Comparison of ENCODE assay signal across 1 cellular context in the genomic region with DNA sequence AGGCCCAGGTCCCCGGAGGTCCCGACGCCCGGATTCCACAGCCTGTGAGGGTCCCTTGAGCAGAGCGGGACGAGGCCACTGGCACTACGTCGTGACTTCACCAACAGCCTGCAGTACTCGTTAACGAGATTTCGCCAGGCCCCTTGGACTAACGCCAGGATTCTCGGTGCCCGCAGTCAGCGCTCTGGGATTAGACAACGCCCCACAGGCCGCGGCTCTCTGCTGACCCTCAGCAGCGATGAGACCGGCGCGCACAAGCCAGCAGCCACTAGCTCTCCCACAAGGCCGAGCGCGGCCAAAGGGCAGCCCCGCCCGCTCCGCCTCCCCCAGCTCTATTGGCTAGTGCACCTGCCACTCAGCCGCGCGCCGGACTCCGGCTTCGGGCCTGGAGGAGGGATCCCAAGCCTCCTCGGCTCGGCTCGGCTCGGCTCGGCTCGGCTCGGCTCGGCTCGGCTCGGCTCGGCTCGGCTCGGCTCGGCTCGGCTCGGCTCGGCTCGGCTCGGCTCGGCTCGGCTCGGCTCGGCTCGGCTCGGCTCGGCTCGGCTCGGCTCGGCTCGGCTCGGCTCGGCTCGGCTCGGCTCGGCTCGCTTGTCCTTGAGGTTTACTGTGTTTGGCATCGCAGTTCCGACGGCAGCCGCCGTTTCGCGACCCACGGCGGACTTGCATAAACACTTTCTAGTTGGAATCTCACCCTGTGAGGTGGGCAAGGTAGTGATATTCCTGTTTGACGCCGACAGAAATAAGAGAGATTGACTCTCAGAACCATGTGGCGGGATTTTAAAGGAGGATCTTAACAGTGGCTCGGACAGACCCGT.
TF ChIP-seq lines count a peak whose summit lies in the region.

No MANE protein-coding gene starts in this region.

TF ChIP-seq in HepG2, 621 proteins besides CTCF, POLR2A, EP300 and RAD21 (continued from another document and continues in another):
- TF ChIP-seq MAFF (IDR thresholded peaks at IDR 0.05; ENCODE audit: low read depth, low read length), result no peak
- TF ChIP-seq SRF (IDR thresholded peaks at IDR 0.05; ENCODE audit: low read depth, low read length), result no peak
- no peak for TF ChIP-seq SSRP1 (CRISPR knock-in tag; IDR thresholded peaks at IDR 0.05)
- TF ChIP-seq, protein P1, sequence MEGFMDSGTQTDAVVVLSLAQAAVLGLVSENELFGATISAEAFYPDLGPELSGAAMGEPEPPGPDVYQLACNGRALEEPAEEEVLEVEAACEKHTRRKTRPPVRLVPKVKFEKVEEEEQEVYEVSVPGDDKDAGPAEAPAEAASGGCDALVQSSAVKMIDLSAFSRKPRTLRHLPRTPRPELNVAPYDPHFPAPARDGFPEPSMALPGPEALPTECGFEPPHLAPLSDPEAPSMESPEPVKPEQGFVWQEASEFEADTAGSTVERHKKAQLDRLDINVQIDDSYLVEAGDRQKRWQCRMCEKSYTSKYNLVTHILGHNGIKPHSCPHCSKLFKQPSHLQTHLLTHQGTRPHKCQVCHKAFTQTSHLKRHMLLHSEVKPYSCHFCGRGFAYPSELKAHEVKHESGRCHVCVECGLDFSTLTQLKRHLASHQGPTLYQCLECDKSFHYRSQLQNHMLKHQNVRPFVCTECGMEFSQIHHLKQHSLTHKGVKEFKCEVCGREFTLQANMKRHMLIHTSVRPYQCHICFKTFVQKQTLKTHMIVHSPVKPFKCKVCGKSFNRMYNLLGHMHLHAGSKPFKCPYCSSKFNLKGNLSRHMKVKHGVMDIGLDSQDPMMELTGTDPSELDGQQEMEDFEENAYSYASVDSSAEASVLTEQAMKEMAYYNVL (CRISPR knock-in tag; IDR thresholded peaks at IDR 0.05; ENCODE audit: borderline replicate concordance), result 0 out of 2 replicates have a peak, but pooled peaks have one; percentile 60
- TF ChIP-seq, protein P2, sequence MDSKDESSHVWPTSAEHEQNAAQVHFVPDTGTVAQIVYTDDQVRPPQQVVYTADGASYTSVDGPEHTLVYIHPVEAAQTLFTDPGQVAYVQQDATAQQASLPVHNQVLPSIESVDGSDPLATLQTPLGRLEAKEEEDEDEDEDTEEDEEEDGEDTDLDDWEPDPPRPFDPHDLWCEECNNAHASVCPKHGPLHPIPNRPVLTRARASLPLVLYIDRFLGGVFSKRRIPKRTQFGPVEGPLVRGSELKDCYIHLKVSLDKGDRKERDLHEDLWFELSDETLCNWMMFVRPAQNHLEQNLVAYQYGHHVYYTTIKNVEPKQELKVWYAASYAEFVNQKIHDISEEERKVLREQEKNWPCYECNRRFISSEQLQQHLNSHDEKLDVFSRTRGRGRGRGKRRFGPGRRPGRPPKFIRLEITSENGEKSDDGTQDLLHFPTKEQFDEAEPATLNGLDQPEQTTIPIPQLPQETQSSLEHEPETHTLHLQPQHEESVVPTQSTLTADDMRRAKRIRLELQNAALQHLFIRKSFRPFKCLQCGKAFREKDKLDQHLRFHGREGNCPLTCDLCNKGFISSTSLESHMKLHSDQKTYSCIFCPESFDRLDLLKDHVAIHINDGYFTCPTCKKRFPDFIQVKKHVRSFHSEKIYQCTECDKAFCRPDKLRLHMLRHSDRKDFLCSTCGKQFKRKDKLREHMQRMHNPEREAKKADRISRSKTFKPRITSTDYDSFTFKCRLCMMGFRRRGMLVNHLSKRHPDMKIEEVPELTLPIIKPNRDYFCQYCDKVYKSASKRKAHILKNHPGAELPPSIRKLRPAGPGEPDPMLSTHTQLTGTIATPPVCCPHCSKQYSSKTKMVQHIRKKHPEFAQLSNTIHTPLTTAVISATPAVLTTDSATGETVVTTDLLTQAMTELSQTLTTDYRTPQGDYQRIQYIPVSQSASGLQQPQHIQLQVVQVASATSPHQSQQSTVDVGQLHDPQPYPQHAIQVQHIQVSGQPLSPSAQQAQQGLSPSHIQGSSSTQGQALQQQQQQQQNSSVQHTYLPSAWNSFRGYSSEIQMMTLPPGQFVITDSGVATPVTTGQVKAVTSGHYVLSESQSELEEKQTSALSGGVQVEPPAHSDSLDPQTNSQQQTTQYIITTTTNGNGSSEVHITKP (CRISPR knock-in tag; IDR thresholded peaks at IDR 0.05; ENCODE audit: low read depth), result no peak
- no peak for TF ChIP-seq SMC3 (IDR thresholded peaks at IDR 0.05; ENCODE audit: low read length)
- TF ChIP-seq, protein P3, sequence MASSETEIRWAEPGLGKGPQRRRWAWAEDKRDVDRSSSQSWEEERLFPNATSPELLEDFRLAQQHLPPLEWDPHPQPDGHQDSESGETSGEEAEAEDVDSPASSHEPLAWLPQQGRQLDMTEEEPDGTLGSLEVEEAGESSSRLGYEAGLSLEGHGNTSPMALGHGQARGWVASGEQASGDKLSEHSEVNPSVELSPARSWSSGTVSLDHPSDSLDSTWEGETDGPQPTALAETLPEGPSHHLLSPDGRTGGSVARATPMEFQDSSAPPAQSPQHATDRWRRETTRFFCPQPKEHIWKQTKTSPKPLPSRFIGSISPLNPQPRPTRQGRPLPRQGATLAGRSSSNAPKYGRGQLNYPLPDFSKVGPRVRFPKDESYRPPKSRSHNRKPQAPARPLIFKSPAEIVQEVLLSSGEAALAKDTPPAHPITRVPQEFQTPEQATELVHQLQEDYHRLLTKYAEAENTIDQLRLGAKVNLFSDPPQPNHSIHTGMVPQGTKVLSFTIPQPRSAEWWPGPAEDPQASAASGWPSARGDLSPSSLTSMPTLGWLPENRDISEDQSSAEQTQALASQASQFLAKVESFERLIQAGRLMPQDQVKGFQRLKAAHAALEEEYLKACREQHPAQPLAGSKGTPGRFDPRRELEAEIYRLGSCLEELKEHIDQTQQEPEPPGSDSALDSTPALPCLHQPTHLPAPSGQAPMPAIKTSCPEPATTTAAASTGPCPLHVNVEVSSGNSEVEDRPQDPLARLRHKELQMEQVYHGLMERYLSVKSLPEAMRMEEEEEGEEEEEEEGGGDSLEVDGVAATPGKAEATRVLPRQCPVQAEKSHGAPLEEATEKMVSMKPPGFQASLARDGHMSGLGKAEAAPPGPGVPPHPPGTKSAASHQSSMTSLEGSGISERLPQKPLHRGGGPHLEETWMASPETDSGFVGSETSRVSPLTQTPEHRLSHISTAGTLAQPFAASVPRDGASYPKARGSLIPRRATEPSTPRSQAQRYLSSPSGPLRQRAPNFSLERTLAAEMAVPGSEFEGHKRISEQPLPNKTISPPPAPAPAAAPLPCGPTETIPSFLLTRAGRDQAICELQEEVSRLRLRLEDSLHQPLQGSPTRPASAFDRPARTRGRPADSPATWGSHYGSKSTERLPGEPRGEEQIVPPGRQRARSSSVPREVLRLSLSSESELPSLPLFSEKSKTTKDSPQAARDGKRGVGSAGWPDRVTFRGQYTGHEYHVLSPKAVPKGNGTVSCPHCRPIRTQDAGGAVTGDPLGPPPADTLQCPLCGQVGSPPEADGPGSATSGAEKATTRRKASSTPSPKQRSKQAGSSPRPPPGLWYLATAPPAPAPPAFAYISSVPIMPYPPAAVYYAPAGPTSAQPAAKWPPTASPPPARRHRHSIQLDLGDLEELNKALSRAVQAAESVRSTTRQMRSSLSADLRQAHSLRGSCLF (CRISPR knock-in tag; IDR thresholded peaks at IDR 0.05; ENCODE audit: borderline replicate concordance), result no peak
- peak; percentile 91 for TF ChIP-seq ZNF143 (CRISPR knock-in tag; IDR thresholded peaks at IDR 0.05)
- TF ChIP-seq, protein P4, sequence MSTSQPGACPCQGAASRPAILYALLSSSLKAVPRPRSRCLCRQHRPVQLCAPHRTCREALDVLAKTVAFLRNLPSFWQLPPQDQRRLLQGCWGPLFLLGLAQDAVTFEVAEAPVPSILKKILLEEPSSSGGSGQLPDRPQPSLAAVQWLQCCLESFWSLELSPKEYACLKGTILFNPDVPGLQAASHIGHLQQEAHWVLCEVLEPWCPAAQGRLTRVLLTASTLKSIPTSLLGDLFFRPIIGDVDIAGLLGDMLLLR (CRISPR knock-in tag; IDR thresholded peaks at IDR 0.05), result 0 out of 2 replicates have a peak, but pooled peaks have one; percentile 18
- TF ChIP-seq FIP1L1 (IDR thresholded peaks at IDR 0.05; ENCODE audit: borderline replicate concordance, insufficient read depth, low read depth, low read length), result no peak
- no peak for TF ChIP-seq ZNF615 (CRISPR knock-in tag; IDR thresholded peaks at IDR 0.05; ENCODE audit: borderline replicate concordance)
- peak; percentile 99 for TF ChIP-seq SP5 (CRISPR knock-in tag; IDR thresholded peaks at IDR 0.05; ENCODE audit: borderline replicate concordance, low read depth)
- peak; percentile 83 for TF ChIP-seq NRL (CRISPR knock-in tag; IDR thresholded peaks at IDR 0.05; ENCODE audit: borderline replicate concordance)
- peak; percentile 75; the same call in 1 of the 2 replicates for TF ChIP-seq IRX3 (CRISPR knock-in tag; IDR thresholded peaks at IDR 0.05; ENCODE audit: borderline replicate concordance, low read depth)
- no peak for TF ChIP-seq NR1H2 (CRISPR knock-in tag; IDR thresholded peaks at IDR 0.05; ENCODE audit: borderline replicate concordance, low read depth)
- TF ChIP-seq ZNF224 (CRISPR knock-in tag; IDR thresholded peaks at IDR 0.05), result 0 out of 2 replicates have a peak, but pooled peaks have one; percentile 24
- TF ChIP-seq, protein P5, sequence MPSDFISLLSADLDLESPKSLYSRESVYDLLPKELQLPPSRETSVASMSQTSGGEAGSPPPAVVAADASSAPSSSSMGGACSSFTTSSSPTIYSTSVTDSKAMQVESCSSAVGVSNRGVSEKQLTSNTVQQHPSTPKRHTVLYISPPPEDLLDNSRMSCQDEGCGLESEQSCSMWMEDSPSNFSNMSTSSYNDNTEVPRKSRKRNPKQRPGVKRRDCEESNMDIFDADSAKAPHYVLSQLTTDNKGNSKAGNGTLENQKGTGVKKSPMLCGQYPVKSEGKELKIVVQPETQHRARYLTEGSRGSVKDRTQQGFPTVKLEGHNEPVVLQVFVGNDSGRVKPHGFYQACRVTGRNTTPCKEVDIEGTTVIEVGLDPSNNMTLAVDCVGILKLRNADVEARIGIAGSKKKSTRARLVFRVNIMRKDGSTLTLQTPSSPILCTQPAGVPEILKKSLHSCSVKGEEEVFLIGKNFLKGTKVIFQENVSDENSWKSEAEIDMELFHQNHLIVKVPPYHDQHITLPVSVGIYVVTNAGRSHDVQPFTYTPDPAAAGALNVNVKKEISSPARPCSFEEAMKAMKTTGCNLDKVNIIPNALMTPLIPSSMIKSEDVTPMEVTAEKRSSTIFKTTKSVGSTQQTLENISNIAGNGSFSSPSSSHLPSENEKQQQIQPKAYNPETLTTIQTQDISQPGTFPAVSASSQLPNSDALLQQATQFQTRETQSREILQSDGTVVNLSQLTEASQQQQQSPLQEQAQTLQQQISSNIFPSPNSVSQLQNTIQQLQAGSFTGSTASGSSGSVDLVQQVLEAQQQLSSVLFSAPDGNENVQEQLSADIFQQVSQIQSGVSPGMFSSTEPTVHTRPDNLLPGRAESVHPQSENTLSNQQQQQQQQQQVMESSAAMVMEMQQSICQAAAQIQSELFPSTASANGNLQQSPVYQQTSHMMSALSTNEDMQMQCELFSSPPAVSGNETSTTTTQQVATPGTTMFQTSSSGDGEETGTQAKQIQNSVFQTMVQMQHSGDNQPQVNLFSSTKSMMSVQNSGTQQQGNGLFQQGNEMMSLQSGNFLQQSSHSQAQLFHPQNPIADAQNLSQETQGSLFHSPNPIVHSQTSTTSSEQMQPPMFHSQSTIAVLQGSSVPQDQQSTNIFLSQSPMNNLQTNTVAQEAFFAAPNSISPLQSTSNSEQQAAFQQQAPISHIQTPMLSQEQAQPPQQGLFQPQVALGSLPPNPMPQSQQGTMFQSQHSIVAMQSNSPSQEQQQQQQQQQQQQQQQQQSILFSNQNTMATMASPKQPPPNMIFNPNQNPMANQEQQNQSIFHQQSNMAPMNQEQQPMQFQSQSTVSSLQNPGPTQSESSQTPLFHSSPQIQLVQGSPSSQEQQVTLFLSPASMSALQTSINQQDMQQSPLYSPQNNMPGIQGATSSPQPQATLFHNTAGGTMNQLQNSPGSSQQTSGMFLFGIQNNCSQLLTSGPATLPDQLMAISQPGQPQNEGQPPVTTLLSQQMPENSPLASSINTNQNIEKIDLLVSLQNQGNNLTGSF (CRISPR knock-in tag; IDR thresholded peaks at IDR 0.05), result peak; percentile 68
- TF ChIP-seq, protein P6, sequence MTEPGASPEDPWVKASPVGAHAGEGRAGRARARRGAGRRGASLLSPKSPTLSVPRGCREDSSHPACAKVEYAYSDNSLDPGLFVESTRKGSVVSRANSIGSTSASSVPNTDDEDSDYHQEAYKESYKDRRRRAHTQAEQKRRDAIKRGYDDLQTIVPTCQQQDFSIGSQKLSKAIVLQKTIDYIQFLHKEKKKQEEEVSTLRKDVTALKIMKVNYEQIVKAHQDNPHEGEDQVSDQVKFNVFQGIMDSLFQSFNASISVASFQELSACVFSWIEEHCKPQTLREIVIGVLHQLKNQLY (CRISPR knock-in tag; IDR thresholded peaks at IDR 0.05), result peak; percentile 29; the same call in 1 of the 2 replicates
- TF ChIP-seq, protein P7, sequence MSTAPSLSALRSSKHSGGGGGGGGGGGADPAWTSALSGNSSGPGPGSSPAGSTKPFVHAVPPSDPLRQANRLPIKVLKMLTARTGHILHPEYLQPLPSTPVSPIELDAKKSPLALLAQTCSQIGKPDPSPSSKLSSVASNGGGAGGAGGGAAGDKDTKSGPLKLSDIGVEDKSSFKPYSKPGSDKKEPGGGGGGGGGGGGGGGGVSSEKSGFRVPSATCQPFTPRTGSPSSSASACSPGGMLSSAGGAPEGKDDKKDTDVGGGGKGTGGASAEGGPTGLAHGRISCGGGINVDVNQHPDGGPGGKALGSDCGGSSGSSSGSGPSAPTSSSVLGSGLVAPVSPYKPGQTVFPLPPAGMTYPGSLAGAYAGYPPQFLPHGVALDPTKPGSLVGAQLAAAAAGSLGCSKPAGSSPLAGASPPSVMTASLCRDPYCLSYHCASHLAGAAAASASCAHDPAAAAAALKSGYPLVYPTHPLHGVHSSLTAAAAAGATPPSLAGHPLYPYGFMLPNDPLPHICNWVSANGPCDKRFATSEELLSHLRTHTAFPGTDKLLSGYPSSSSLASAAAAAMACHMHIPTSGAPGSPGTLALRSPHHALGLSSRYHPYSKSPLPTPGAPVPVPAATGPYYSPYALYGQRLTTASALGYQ (CRISPR knock-in tag; IDR thresholded peaks at IDR 0.05), result peak; percentile 60; the same call in 1 of the 2 replicates
- TF ChIP-seq, protein P8, sequence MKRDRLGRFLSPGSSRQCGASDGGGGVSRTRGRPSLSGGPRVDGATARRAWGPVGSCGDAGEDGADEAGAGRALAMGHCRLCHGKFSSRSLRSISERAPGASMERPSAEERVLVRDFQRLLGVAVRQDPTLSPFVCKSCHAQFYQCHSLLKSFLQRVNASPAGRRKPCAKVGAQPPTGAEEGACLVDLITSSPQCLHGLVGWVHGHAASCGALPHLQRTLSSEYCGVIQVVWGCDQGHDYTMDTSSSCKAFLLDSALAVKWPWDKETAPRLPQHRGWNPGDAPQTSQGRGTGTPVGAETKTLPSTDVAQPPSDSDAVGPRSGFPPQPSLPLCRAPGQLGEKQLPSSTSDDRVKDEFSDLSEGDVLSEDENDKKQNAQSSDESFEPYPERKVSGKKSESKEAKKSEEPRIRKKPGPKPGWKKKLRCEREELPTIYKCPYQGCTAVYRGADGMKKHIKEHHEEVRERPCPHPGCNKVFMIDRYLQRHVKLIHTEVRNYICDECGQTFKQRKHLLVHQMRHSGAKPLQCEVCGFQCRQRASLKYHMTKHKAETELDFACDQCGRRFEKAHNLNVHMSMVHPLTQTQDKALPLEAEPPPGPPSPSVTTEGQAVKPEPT (CRISPR knock-in tag; IDR thresholded peaks at IDR 0.05; ENCODE audit: low read depth), result peak; percentile 30; the same call in 1 of the 2 replicates
- peak; percentile 96 for TF ChIP-seq HNF4A (CRISPR knock-in tag; IDR thresholded peaks at IDR 0.05)
- no peak for TF ChIP-seq ZFP90 (CRISPR knock-in tag; IDR thresholded peaks at IDR 0.05; ENCODE audit: borderline replicate concordance)
- peak; percentile 29; the same call in 1 of the 2 replicates for TF ChIP-seq BRD4 (CRISPR knock-in tag; IDR thresholded peaks at IDR 0.05)
- TF ChIP-seq ZNF253 (CRISPR knock-in tag; IDR thresholded peaks at IDR 0.05; ENCODE audit: borderline replicate concordance), result 0 out of 2 replicates have a peak, but pooled peaks have one; percentile 86
- TF ChIP-seq MEIS2 (CRISPR knock-in tag; IDR thresholded peaks at IDR 0.05), result 0 out of 2 replicates have a peak, but pooled peaks have one; percentile 44
- peak; percentile 75 for TF ChIP-seq ZNF431 (CRISPR knock-in tag; IDR thresholded peaks at IDR 0.05; ENCODE audit: borderline replicate concordance, low read depth)
- TF ChIP-seq ZNF749 (CRISPR knock-in tag; IDR thresholded peaks at IDR 0.05; ENCODE audit: borderline replicate concordance), result peak; percentile 79; the same call in 1 of the 2 replicates
- TF ChIP-seq ZNF703 (CRISPR knock-in tag; IDR thresholded peaks at IDR 0.05; ENCODE audit: borderline replicate concordance), result peak; percentile 66; the same call in 1 of the 2 replicates
